8 cellular contexts compared by ENCODE assay signal in the genomic region with DNA sequence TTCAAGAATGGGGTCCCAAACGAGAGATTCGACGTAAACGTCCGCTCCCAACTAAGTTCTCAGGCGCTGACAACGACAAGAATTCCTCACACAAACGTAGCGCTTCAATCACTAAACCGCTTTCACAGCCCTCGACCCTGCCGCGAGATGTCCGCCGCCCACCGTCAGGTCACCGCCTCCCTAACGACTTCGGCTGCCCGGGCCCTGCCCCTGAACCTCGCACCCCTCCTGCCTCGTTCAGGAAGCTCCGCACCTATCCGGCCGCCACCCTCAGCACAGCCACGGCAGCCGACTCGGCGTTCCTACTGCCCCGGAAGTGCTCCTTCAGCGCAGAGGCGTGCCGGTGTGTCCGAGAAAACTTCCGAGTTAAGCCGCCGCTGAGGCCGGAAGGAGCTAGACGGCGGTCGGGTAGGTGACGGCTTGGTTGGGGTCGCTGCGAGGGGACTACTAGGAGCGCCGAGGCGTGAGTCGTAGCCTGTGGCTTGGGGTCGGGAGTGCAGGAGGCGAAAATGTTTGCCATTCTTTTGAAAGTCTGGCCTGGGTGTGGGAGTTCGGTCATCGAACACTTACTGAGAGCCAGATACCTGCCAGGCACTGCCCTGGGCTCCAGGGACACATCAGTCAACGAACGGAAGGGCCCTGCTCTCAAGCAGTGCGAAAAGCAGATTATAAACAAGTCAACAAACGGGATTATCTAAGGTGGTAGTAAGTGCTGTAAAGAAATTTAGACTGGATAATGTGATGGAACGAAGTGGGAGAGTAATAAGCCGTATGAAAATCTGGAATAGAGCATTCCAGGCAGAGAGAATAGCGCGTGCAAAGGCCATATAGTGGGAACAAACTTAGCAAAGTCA. TPM values are rescaled to one million over a fixed set of nuclear protein-coding genes. Genes with fewer than 3 reads are reported as not detected.
DNase-seq lines count a peak whose midpoint lies in the region; ATAC-seq, FAIRE-seq and TF ChIP-seq lines count a peak whose summit lies in the region.

Gene FAM114A2, minus strand, starts transcription at position 307 of the 854 bp plus-strand sequence. CDS start 3,957 bp downstream, outside the sequence.
Gene MFAP3, plus strand, starts transcription at position 364 of the 854 bp plus-strand sequence. CDS start 10,756 bp downstream, outside the sequence.

- in situ Hi-C loops in HepG2 (cut with HindIII; ENCODE audit: extremely low pct_ligation_motif_present, low pct_unique_long_range_greater_than_20kb): no loop called here

- H3K4me1 ChIP-seq in HepG2 (ENCODE audit: insufficient read depth, low read length): peaks cover 31% of the 10 kb centered on the region

- intact Hi-C loops in HepG2 (cut with micrococcal nuclease; ENCODE audit: unreplicated experiment): no loop called here

- peak within 1 kb of the TSS; percentile 82 for H3K9ac ChIP-seq in HepG2 (ENCODE audit: insufficient read depth, low read depth, low read length)

- peak within 1 kb of the TSS; percentile 99 for H2AFZ ChIP-seq in HepG2 (ENCODE audit: low read length)

- peak; percentile 85 to 92 for TF ChIP-seq POLR2A in HepG2 (IDR thresholded peaks at IDR 0.05; ENCODE audit: insufficient read depth in 1 of 2, low read depth in 2 of 2, low read length in 2 of 2)

- TF ChIP-seq EP300 in HepG2 (IDR thresholded peaks at IDR 0.05; ENCODE audit: low read depth in 2 of 2, low read length in 2 of 2): 0 out of 4 replicates have a peak, but pooled peaks of 1 of the 2 experiments have one; percentile 11
- 0 out of 2 replicates have a peak, but pooled peaks have one; percentile 33 for TF ChIP-seq EP300 in HepG2 (CRISPR knock-in tag; IDR thresholded peaks at IDR 0.05; ENCODE audit: borderline replicate concordance)

- TSS peak; percentile 81 for BruUV-seq in HepG2 (replicated peaks; lab: Mats Ljungman, UMichigan)

- H3K4me3 ChIP-seq in HepG2 (replicated peaks in 1 of 3; ENCODE audit: insufficient read depth in 1 of 3, low read depth in 2 of 3, low read length in 3 of 3): peak within 1 kb of the TSS; percentile 80 to 96 (median 85)

- POLR2A ChIA-PET in HepG2 (lab: Yijun Ruan, JAX): interaction anchor here (0.7 to 1.8 kb wide), 13 partner anchors 9 to 820 kb away, joined by 3 to 11 read pairs (median 4); partner anchors contain the start of genes CNOT8 and GALNT10

- H3K79me2 ChIP-seq in HepG2 (ENCODE audit: insufficient read depth, low read length): peaks cover 19% of the 10 kb centered on the region

- no peaks in the 10 kb centered on the region for H4K20me1 ChIP-seq in HepG2 (ENCODE audit: insufficient read depth, low read length)

- WGBS in HepG2 (ENCODE audit: low lambda C conversion rate): under 1% methylated on average over 30 of the region's 60 CpGs

- TF ChIP-seq CTCF in HepG2 (CRISPR knock-in tag; IDR thresholded peaks at IDR 0.05): peak; percentile 32; the same call in 1 of the 2 replicates

- peak within 1 kb of the TSS; percentile 79 for H3K4me2 ChIP-seq in HepG2 (ENCODE audit: low read depth, low read length)

- no peaks in the 10 kb centered on the region for H3K36me3 ChIP-seq in HepG2 (replicated peaks in 1 of 2; ENCODE audit: control insufficient read depth in 1 of 2, insufficient read depth in 2 of 2, low read length in 2 of 2)

- H3K27me3 ChIP-seq in HepG2 (ENCODE audit: control insufficient read depth in 1 of 2, insufficient read depth in 2 of 2, low read length in 2 of 2): no peaks in the 10 kb centered on the region; a peak in 1 of 5 replicates

- DNase-seq in CD1c-positive myeloid dendritic cell (ENCODE audit: extremely low spot score): peak; percentile 92
- DNase-seq in NCI-H774 (lab: John Stamatoyannopoulos, UW): peak; percentile 88
- DNase-seq in activated CD4-positive, alpha-beta T cell treated with anti-CD3 and anti-CD28 coated beads, Interleukin-2, amount 50 U/mL, for 4 hours: peak; percentile 79 to 82
- peak; percentile 93 for DNase-seq in dermis blood vessel endothelial cell
- peak; percentile 88 for DNase-seq in HepG2 (ENCODE audit: low spot score)
- peak; percentile 78 to 81 for DNase-seq in stimulated activated CD4-positive, alpha-beta T cell treated with anti-CD3 and anti-CD28 coated beads, Interleukin-2, amount 100 ng/mL, for 48 hours

- TF ChIP-seq RAD21 in HepG2 (CRISPR knock-in tag; IDR thresholded peaks at IDR 0.05): no peak

- FAIRE-seq in HepG2 (lab: Jason Lieb, UNC): peak; percentile 42

- CTCF ChIA-PET in HepG2 (lab: Yijun Ruan, JAX; ENCODE audit: low intra/inter-chr PET ratio, low total read pairs): no interaction called here

- ATAC-seq in GM19395 (IDR thresholded peaks at IDR 0.05; ENCODE audit: unreplicated experiment) (peak; percentile 96), HG03558 (IDR thresholded peaks at IDR 0.05; ENCODE audit: extremely low read depth, unreplicated experiment) (peak; percentile 96), HepG2 (peak; percentile 100)

- H3K9me3 ChIP-seq in HepG2 (ENCODE audit: low read length): no peaks in the 10 kb centered on the region

- peak within 1 kb of the TSS; percentile 82 for H3K27ac ChIP-seq in HepG2 (ENCODE audit: extremely low read length, insufficient read depth, low read length)

TF ChIP-seq in HepG2, 621 proteins besides CTCF, POLR2A, EP300 and RAD21 (continues in another document):
- TF ChIP-seq MXD1 (CRISPR knock-in tag; IDR thresholded peaks at IDR 0.05) (peak; percentile 80; the same call in 1 of the 2 replicates), ZNF335 (CRISPR knock-in tag; IDR thresholded peaks at IDR 0.05) (peak; percentile 88; the same call in 1 of the 2 replicates), ZNF644 (CRISPR knock-in tag; IDR thresholded peaks at IDR 0.05; ENCODE audit: low read depth) (0 out of 2 replicates have a peak, but pooled peaks have one; percentile 48), ZNF891 (CRISPR knock-in tag; IDR thresholded peaks at IDR 0.05) (peak; percentile 79), CCDC6 (CRISPR knock-in tag; IDR thresholded peaks at IDR 0.05) (no peak)

RNA-seq across cellular contexts. Expression of gene FAM114A2, which starts in this region (rescaled TPM):
- 45.5 and 49.9 TPM in 2 replicates for total RNA-seq in dermis blood vessel endothelial cell
- total RNA-seq in HepG2 (2016; rRNA removed; fragmentation: Illumina TruSeq; extraction: Trizol): 11.4 and 17.4 TPM in 2 replicates
- total RNA-seq in HepG2 (2016; cell fraction: cytosol; rRNA removed; fragmentation: Illumina TruSeq; extraction: Trizol; ENCODE audit: low read depth): 37.9 and 43.5 TPM in 2 replicates
- 13.7 and 19.1 TPM in 2 replicates for total RNA-seq in HepG2 (2016; cell fraction: insoluble cytoplasmic fraction; rRNA removed; fragmentation: Illumina TruSeq; extraction: Trizol)
- total RNA-seq in HepG2 (2016; cell fraction: membrane; rRNA removed; fragmentation: Illumina TruSeq; extraction: Trizol): 12.0 and 12.7 TPM in 2 replicates
- 10.9 and 11.5 TPM in 2 replicates for total RNA-seq in HepG2 (2016; cell fraction: nucleus; rRNA removed; fragmentation: Illumina TruSeq; extraction: Trizol)
- polyA plus RNA-seq in HepG2 (2011; rRNA removed): 4.8 and 6.9 TPM in 2 replicates
- polyA plus RNA-seq in HepG2 (2011; cell fraction: cytosol; rRNA removed): 2.8 and 4.0 TPM in 2 replicates
- 5.4 and 6.8 TPM in 2 replicates for polyA plus RNA-seq in HepG2 (2011; cell fraction: nucleus; rRNA removed)
- polyA plus RNA-seq in HepG2 (2012): 6.4 and 6.9 TPM in 2 replicates
- polyA plus RNA-seq in HepG2 (2016; cell fraction: cytosol; fragmentation: Illumina TruSeq; extraction: Trizol; ENCODE audit: low read depth): 2.1 and 3.2 TPM in 2 replicates
- polyA plus RNA-seq in HepG2 (2016; cell fraction: insoluble cytoplasmic fraction; fragmentation: Illumina TruSeq; extraction: Trizol; ENCODE audit: low read depth): 13.0 and 14.4 TPM in 2 replicates
- polyA plus RNA-seq in HepG2 (2016; cell fraction: membrane; fragmentation: Illumina TruSeq; extraction: Trizol; ENCODE audit: low read depth): 2.0 and 2.5 TPM in 2 replicates
- 10.6 and 11.0 TPM in 2 replicates for polyA plus RNA-seq in HepG2 (2016; cell fraction: nucleus; fragmentation: Illumina TruSeq; extraction: Trizol; ENCODE audit: insufficient read depth, low read depth)
- polyA minus RNA-seq in HepG2 (2011; rRNA and poly(A)+ RNA removed; ENCODE audit: low replicate concordance): 7.4 and 10.9 TPM in 2 replicates
- polyA minus RNA-seq in HepG2 (2011; cell fraction: cytosol; rRNA and poly(A)+ RNA removed): 7.2 and 8.1 TPM in 2 replicates
- 15.3 and 18.9 TPM in 2 replicates for polyA minus RNA-seq in HepG2 (2011; cell fraction: nucleus; rRNA and poly(A)+ RNA removed)

RNA-seq across cellular contexts. Expression of gene MFAP3, which starts in this region (rescaled TPM):
- 119 and 145 TPM in 2 replicates for total RNA-seq in dermis blood vessel endothelial cell
- 23.7 and 28.3 TPM in 2 replicates for total RNA-seq in HepG2 (2016; rRNA removed; fragmentation: Illumina TruSeq; extraction: Trizol)
- total RNA-seq in HepG2 (2016; cell fraction: cytosol; rRNA removed; fragmentation: Illumina TruSeq; extraction: Trizol; ENCODE audit: low read depth): 4.1 and 4.8 TPM in 2 replicates
- total RNA-seq in HepG2 (2016; cell fraction: insoluble cytoplasmic fraction; rRNA removed; fragmentation: Illumina TruSeq; extraction: Trizol): 22.8 and 28.6 TPM in 2 replicates
- total RNA-seq in HepG2 (2016; cell fraction: membrane; rRNA removed; fragmentation: Illumina TruSeq; extraction: Trizol): 10.2 and 11.6 TPM in 2 replicates
- total RNA-seq in HepG2 (2016; cell fraction: nucleus; rRNA removed; fragmentation: Illumina TruSeq; extraction: Trizol): 40.4 and 41.7 TPM in 2 replicates
- polyA plus RNA-seq in HepG2 (2011; rRNA removed): 12.1 and 15.0 TPM in 2 replicates
- 7.6 and 11.8 TPM in 2 replicates for polyA plus RNA-seq in HepG2 (2011; cell fraction: cytosol; rRNA removed)
- 7.7 and 11.7 TPM in 2 replicates for polyA plus RNA-seq in HepG2 (2011; cell fraction: nucleus; rRNA removed)
- polyA plus RNA-seq in HepG2 (2012): 13.2 and 17.6 TPM in 2 replicates
- polyA plus RNA-seq in HepG2 (2016; cell fraction: cytosol; fragmentation: Illumina TruSeq; extraction: Trizol; ENCODE audit: low read depth): 0.60 and 0.97 TPM in 2 replicates
- polyA plus RNA-seq in HepG2 (2016; cell fraction: insoluble cytoplasmic fraction; fragmentation: Illumina TruSeq; extraction: Trizol; ENCODE audit: low read depth): 8.7 and 8.8 TPM in 2 replicates
- 1.9 and 2.0 TPM in 2 replicates for polyA plus RNA-seq in HepG2 (2016; cell fraction: membrane; fragmentation: Illumina TruSeq; extraction: Trizol; ENCODE audit: low read depth)
- 14.7 and 15.0 TPM in 2 replicates for polyA plus RNA-seq in HepG2 (2016; cell fraction: nucleus; fragmentation: Illumina TruSeq; extraction: Trizol; ENCODE audit: insufficient read depth, low read depth)
- 50.5 and 94.9 TPM in 2 replicates for polyA minus RNA-seq in HepG2 (2011; rRNA and poly(A)+ RNA removed; ENCODE audit: low replicate concordance)
- 28.2 and 37.9 TPM in 2 replicates for polyA minus RNA-seq in HepG2 (2011; cell fraction: cytosol; rRNA and poly(A)+ RNA removed)
- polyA minus RNA-seq in HepG2 (2011; cell fraction: nucleus; rRNA and poly(A)+ RNA removed): 38.4 and 56.7 TPM in 2 replicates

Comparison
In these comparisons a context has a peak if more than half of its experiments do, and no peak if none do; other contexts are left out.
1. Peak in every context shown above with its lines: DNase-seq, ATAC-seq, H3K4me3 ChIP-seq and H3K27ac ChIP-seq.